ENCODE assay signal across 8 cellular contexts in genomic region chr3:151227438-151228290, GRCh38. TPM values are rescaled to one million over a fixed set of nuclear protein-coding genes. Genes with fewer than 3 reads are reported as not detected.
A peak's percentile ranks its signal among the peaks of the same experiment; 100 is the strongest.
DNase-seq lines count a peak whose midpoint lies in the region; ATAC-seq, FAIRE-seq and TF ChIP-seq lines count a peak whose summit lies in the region.

No MANE protein-coding gene starts in this region.

- no peak overlapping the region for H3K9ac ChIP-seq in muscle layer of colon (ENCODE audit: low read length)

- H3K27me3 ChIP-seq in CD4-positive, CD25-positive, alpha-beta regulatory T cell (ENCODE audit: control insufficient read depth, insufficient read depth, low read length): no peaks in the 10 kb centered on the region
- no peaks in the 10 kb centered on the region for H3K27me3 ChIP-seq in muscle layer of colon (ENCODE audit: control insufficient read depth in 1 of 2, insufficient read depth in 2 of 2, low read length in 2 of 2)

- DNase-seq in CD4-positive, CD25-positive, alpha-beta regulatory T cell: peak; percentile 48 to 90 (median 77)
- DNase-seq in GM19239 (ENCODE audit: insufficient read length, low spot score) (peak; percentile 55), NOMO-1 treated with dmso at 0.1 percent for 144 hours (lab: John Stamatoyannopoulos, UW; ENCODE audit: unreplicated experiment) (peak; percentile 82), epithelial cell of esophagus (ENCODE audit: low read depth) (peak; percentile 79)
- DNase-seq in activated CD8-positive, alpha-beta memory T cell treated with anti-CD3 and anti-CD28 coated beads, Interleukin-2, amount 50 U/mL, for 4 hours: peak; percentile 81
- DNase-seq in stimulated activated CD8-positive, alpha-beta memory T cell treated with anti-CD3 and anti-CD28 coated beads, Interleukin-4, amount 100 ng/mL, for 48 hours: peak; percentile 87

- no peak overlapping the region for H3K27ac ChIP-seq in CD4-positive, CD25-positive, alpha-beta regulatory T cell (ENCODE audit: insufficient read depth, low read length, poor library complexity, severe bottlenecking)
- peak overlapping the region; percentile 56 for H3K27ac ChIP-seq in muscle layer of colon (ENCODE audit: low read depth, low read length)

- H3K36me3 Mint-ChIP-seq in CD4-positive, CD25-positive, alpha-beta regulatory T cell: no peaks in the 10 kb centered on the region

- no peaks in the 10 kb centered on the region for H3K9me3 ChIP-seq in CD4-positive, CD25-positive, alpha-beta regulatory T cell (ENCODE audit: control insufficient read depth in 2 of 2, low read length in 2 of 2)
- no peaks in the 10 kb centered on the region for H3K9me3 ChIP-seq in muscle layer of colon (ENCODE audit: low read length)

- H3K27ac Mint-ChIP-seq in CD4-positive, CD25-positive, alpha-beta regulatory T cell: peak overlapping the region; percentile 43 to 81 (median 70)

- ATAC-seq in CD4-positive, CD25-positive, alpha-beta regulatory T cell (ENCODE audit: low read depth in 2 of 2): peak; percentile 71 to 79
- ATAC-seq in HG03354 (IDR thresholded peaks at IDR 0.05; ENCODE audit: poor library complexity, severe bottlenecking, unreplicated experiment): peak; percentile 88

- H3K9me3 Mint-ChIP-seq in CD4-positive, CD25-positive, alpha-beta regulatory T cell: peaks cover 0 to 1% (median 0%) of the 10 kb centered on the region in 7 donors

- H3K4me3 Mint-ChIP-seq in CD4-positive, CD25-positive, alpha-beta regulatory T cell: peak overlapping the region in 2 of 4 donors; percentile 2 to 4

- H3K36me3 ChIP-seq in CD4-positive, CD25-positive, alpha-beta regulatory T cell (ENCODE audit: control insufficient read depth, insufficient read depth, low read length): no peaks in the 10 kb centered on the region
- no peaks in the 10 kb centered on the region for H3K36me3 ChIP-seq in muscle layer of colon (ENCODE audit: insufficient read depth, low read length)

- peak overlapping the region; percentile 52 for H3K4me3 ChIP-seq in CD4-positive, CD25-positive, alpha-beta regulatory T cell (ENCODE audit: low read depth, low read length)
- no peak overlapping the region for H3K4me3 ChIP-seq in epithelial cell of esophagus (ENCODE audit: low read length)
- H3K4me3 ChIP-seq in muscle layer of colon (ENCODE audit: low read depth in 1 of 2, low read length in 2 of 2): no peak overlapping the region

- TF ChIP-seq CTCF in epithelial cell of esophagus (IDR thresholded peaks at IDR 0.05; ENCODE audit: insufficient read depth, low read depth, low read length, missing control alignments): peak; percentile 96

- peaks cover 7% of the 10 kb centered on the region for H3K27me3 Mint-ChIP-seq in CD4-positive, CD25-positive, alpha-beta regulatory T cell

- peaks cover 20 to 42% (median 28%) of the 10 kb centered on the region in 4 donors for H3K4me1 Mint-ChIP-seq in CD4-positive, CD25-positive, alpha-beta regulatory T cell

- peak; percentile 97 for FAIRE-seq in GM19239 (lab: Jason Lieb, UNC)

- H3K4me1 ChIP-seq in CD4-positive, CD25-positive, alpha-beta regulatory T cell (ENCODE audit: control insufficient read depth, insufficient read depth, low read length, poor library complexity, severe bottlenecking): peaks cover 15% of the 10 kb centered on the region
- peaks cover 28% of the 10 kb centered on the region for H3K4me1 ChIP-seq in muscle layer of colon (ENCODE audit: insufficient read depth, low read length)

RNA-seq across cellular contexts. Expression of gene GPR171, which starts 24.6 kb away (rescaled TPM):
- 26.8 TPM for total RNA-seq in CD4-positive, CD25-positive, alpha-beta regulatory T cell
- polyA plus RNA-seq in CD4-positive, CD25-positive, alpha-beta regulatory T cell: 100 to 1,000 TPM in 1 of 4 donors, 10 to 100 TPM in 3; 71.5 to 118 (median 97.6) TPM

RNA-seq across cellular contexts. Expression of gene P2RY14, which starts 50.7 kb away (rescaled TPM):
- 0.84 TPM for total RNA-seq in CD4-positive, CD25-positive, alpha-beta regulatory T cell
- polyA plus RNA-seq in CD4-positive, CD25-positive, alpha-beta regulatory T cell: 1 to 10 TPM in 1 of 4 donors, under 1 TPM in 2, not detected in 1; 0.28 to 1.2 (median 0.98) TPM
